In the genomic region with DNA sequence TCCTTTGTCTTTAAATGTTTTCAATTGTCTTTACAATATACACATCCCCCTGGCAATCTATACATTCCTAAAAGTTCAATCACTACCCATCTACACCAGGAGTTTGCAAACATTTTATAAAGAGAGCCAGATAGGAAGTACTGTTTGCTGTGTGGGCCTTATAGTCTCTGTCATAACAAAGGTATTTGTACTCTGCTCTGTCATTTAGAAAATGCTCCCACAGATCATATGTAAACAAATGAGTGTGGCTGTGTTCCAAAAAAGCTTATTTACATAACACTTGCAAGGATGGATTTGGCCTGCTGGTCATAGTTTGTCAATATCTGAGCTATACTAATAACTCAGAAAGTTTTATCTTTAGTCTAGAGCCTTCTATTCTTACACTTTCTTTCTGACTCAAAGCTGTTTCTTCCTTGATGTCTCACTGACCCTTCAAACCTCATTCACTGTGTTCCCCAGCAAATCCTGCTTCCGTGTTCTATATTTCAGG, we compare ENCODE assay signal across 1 cellular context.
TF ChIP-seq lines count a peak whose summit lies in the region.

No MANE protein-coding gene starts in this region.

TF ChIP-seq in GM23338, 12 proteins besides CTCF, POLR2A, EP300 and RAD21 (continued from another document):
- TF ChIP-seq, protein P1, sequence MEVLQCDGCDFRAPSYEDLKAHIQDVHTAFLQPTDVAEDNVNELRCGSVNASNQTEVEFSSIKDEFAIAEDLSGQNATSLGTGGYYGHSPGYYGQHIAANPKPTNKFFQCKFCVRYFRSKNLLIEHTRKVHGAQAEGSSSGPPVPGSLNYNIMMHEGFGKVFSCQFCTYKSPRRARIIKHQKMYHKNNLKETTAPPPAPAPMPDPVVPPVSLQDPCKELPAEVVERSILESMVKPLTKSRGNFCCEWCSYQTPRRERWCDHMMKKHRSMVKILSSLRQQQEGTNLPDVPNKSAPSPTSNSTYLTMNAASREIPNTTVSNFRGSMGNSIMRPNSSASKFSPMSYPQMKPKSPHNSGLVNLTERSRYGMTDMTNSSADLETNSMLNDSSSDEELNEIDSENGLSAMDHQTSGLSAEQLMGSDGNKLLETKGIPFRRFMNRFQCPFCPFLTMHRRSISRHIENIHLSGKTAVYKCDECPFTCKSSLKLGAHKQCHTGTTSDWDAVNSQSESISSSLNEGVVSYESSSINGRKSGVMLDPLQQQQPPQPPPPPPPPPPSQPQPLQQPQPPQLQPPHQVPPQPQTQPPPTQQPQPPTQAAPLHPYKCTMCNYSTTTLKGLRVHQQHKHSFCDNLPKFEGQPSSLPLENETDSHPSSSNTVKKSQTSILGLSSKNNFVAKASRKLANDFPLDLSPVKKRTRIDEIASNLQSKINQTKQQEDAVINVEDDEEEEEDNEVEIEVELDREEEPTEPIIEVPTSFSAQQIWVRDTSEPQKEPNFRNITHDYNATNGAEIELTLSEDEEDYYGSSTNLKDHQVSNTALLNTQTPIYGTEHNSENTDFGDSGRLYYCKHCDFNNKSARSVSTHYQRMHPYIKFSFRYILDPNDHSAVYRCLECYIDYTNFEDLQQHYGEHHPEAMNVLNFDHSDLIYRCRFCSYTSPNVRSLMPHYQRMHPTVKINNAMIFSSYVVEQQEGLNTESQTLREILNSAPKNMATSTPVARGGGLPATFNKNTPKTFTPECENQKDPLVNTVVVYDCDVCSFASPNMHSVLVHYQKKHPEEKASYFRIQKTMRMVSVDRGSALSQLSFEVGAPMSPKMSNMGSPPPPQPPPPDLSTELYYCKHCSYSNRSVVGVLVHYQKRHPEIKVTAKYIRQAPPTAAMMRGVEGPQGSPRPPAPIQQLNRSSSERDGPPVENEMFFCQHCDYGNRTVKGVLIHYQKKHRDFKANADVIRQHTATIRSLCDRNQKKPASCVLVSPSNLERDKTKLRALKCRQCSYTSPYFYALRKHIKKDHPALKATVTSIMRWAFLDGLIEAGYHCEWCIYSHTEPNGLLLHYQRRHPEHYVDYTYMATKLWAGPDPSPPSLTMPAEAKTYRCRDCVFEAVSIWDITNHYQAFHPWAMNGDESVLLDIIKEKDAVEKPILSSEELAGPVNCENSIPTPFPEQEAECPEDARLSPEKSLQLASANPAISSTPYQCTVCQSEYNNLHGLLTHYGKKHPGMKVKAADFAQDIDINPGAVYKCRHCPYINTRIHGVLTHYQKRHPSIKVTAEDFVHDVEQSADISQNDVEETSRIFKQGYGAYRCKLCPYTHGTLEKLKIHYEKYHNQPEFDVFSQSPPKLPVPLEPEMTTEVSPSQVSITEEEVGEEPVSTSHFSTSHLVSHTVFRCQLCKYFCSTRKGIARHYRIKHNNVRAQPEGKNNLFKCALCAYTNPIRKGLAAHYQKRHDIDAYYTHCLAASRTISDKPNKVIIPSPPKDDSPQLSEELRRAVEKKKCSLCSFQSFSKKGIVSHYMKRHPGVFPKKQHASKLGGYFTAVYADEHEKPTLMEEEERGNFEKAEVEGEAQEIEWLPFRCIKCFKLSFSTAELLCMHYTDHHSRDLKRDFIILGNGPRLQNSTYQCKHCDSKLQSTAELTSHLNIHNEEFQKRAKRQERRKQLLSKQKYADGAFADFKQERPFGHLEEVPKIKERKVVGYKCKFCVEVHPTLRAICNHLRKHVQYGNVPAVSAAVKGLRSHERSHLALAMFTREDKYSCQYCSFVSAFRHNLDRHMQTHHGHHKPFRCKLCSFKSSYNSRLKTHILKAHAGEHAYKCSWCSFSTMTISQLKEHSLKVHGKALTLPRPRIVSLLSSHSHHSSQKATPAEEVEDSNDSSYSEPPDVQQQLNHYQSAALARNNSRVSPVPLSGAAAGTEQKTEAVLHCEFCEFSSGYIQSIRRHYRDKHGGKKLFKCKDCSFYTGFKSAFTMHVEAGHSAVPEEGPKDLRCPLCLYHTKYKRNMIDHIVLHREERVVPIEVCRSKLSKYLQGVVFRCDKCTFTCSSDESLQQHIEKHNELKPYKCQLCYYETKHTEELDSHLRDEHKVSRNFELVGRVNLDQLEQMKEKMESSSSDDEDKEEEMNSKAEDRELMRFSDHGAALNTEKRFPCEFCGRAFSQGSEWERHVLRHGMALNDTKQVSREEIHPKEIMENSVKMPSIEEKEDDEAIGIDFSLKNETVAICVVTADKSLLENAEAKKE (CRISPR knock-in tag; IDR thresholded peaks at IDR 0.05): no peak
- TF ChIP-seq CREB1 (CRISPR knock-in tag; IDR thresholded peaks at IDR 0.05; ENCODE audit: low read depth) (no peak), STAT1 (IDR thresholded peaks at IDR 0.05; ENCODE audit: unreplicated experiment) (no peak), NANOG (IDR thresholded peaks at IDR 0.05; ENCODE audit: borderline replicate concordance) (no peak), ZNF114 (CRISPR knock-in tag; IDR thresholded peaks at IDR 0.05) (no peak)
